Comparison of ENCODE assay signal across 22 cellular contexts in genomic region chr1:53943090-53943489, GRCh38. TPM values are rescaled to one million over a fixed set of nuclear protein-coding genes. Genes with fewer than 3 reads are reported as not detected.
DNase-seq lines count a peak whose midpoint lies in the region; ATAC-seq, FAIRE-seq and TF ChIP-seq lines count a peak whose summit lies in the region.
"Had no signal": no experiment of that assay in that cellular context is flagged by ENCODE, and none has a peak within 500 bp of the region (broad histone marks: within the 10 kb centered on the region; RNA-seq: fewer than 3 reads in every experiment).

No MANE protein-coding gene starts in this region.

- no TSS peak for BruUV-seq in PC-3 (replicated peaks; lab: Mats Ljungman, UMichigan)
- no TSS peak for BruUV-seq in GM12878 (replicated peaks; lab: Mats Ljungman, UMichigan)

- H3K36me3 ChIP-seq in PC-3 (ENCODE audit: low read depth, low read length): no peaks in the 10 kb centered on the region
- no peaks in the 10 kb centered on the region for H3K36me3 ChIP-seq in GM12878 (ENCODE audit: control insufficient read depth in 2 of 2, insufficient read depth in 2 of 2, low read length in 1 of 2)

- DNase-seq in activated CD8-positive, alpha-beta memory T cell treated with anti-CD3 and anti-CD28 coated beads, Interleukin-2, amount 10 ng/mL, durations not matched to agents 7 days and 5 days: no peak
- no peak for DNase-seq in activated CD8-positive, alpha-beta memory T cell treated with anti-CD3 and anti-CD28 coated beads, Interleukin-2, amount 50 U/mL, for 48 hours
- DNase-seq in PC-3 (no peak), GM12878 (ENCODE audit: low read depth, low spot score) (no peak), neural crest cell (ENCODE audit: low read depth, low spot score) (no peak), chondrocyte (ENCODE audit: low spot score) (no peak), endothelial cell (ENCODE audit: low spot score) (no peak)
- DNase-seq: dorsolateral prefrontal cortex; HCEC 1CT; SHP77; stimulated activated CD4-positive, alpha-beta T cell treated with anti-CD3 and anti-CD28 coated beads, Interleukin-4, amount 100 ng/mL, for 24 hours had no signal

- peak overlapping the region; percentile 63 for H3K27ac ChIP-seq in PC-3 (ENCODE audit: low read length)
- H3K27ac ChIP-seq in GM12878 (ENCODE audit: control insufficient read depth, insufficient read depth): no peak overlapping the region
- H3K27ac ChIP-seq: A549; BLaER1 treated with 17β-estradiol and CSF1 and Interleukin-3, amounts not matched to agents 10 nM and 100 nM; dorsolateral prefrontal cortex; vagina had no signal

- H3K4me3 ChIP-seq in PC-3 (ENCODE audit: low read length) (0 out of 2 replicates have a peak overlapping the region, but pooled peaks have one; percentile 17), GM12878 (no peak overlapping the region)
- H3K4me3 ChIP-seq: A549, dorsolateral prefrontal cortex, smooth muscle cell, vagina had no signal

- H3K27me3 ChIP-seq in PC-3 (ENCODE audit: low read length) (no peaks in the 10 kb centered on the region), GM12878 (replicated peaks in 1 of 2; ENCODE audit: control insufficient read depth in 2 of 2, insufficient read depth in 2 of 2, low read length in 1 of 2) (no peaks in the 10 kb centered on the region)
- H3K27me3 ChIP-seq: BLaER1 treated with 17β-estradiol and CSF1 and Interleukin-3, amounts not matched to agents 10 nM and 100 nM; dorsolateral prefrontal cortex; neutrophil; vagina had no signal

- POLR2A ChIA-PET in PC-3 (lab: Charles Lee; ENCODE audit: unreplicated experiment) (no interaction called here), GM12878 (lab: Charles Lee) (interaction anchor here (1.2 to 3.8 kb wide), 4 partner anchors 9 to 110 kb away, joined by 4 to 32 read pairs (median 10); partner anchors contain the start of genes TCEANC2 and TMEM59)

- H3K4me2 ChIP-seq in PC-3 (ENCODE audit: low read length) (peak overlapping the region; percentile 45), GM12878 (ENCODE audit: control insufficient read depth, insufficient read depth) (peak overlapping the region; percentile 34)
- H3K4me2 ChIP-seq: A549, smooth muscle cell had no signal

- in situ Hi-C loops in GM12878 (cut with MboI): loop anchor here (5.0 kb wide), 1 partner anchor 51 kb away; the partner anchor contains the start of gene DIO1

- no peak for TF ChIP-seq RAD21 in GM12878 (IDR thresholded peaks at IDR 0.05; ENCODE audit: insufficient read depth, low read depth, low read length)

- peak overlapping the region; percentile 96 for H3K27ac Mint-ChIP-seq in activated CD8-positive, alpha-beta memory T cell treated with anti-CD3 and anti-CD28 coated beads, Interleukin-2, amount 10 ng/mL, durations not matched to agents 7 days and 5 days
- H3K27ac Mint-ChIP-seq in neural crest cell (ENCODE audit: unreplicated experiment) (no peak overlapping the region), chondrocyte (ENCODE audit: unreplicated experiment) (no peak overlapping the region), endothelial cell (ENCODE audit: unreplicated experiment) (no peak overlapping the region)

- 89% methylated on average over 6 of the region's 6 CpGs for WGBS in GM12878 (ENCODE audit: insufficient coverage, insufficient replicate concordance, low lambda C conversion rate, missing lambda C conversion rate)

- no peak for FAIRE-seq in GM12878 (lab: Jason Lieb, UNC)
- FAIRE-seq: A549 had no signal

- RAD21 ChIA-PET in GM12878 (lab: Charles Lee; ENCODE audit: unreplicated experiment): interaction anchor here (9.4 kb wide), 1 partner anchor 82 kb away, joined by 73 read pairs; no protein-coding TSS in a partner anchor

- no peak for ATAC-seq in activated CD8-positive, alpha-beta memory T cell treated with anti-CD3 and anti-CD28 coated beads, Interleukin-2, amount 10 ng/mL, durations not matched to agents 7 days and 5 days
- ATAC-seq in PC-3: no peak
- no peak for ATAC-seq in GM12878
- no peak for ATAC-seq in HG02798 (IDR thresholded peaks at IDR 0.05; ENCODE audit: poor library complexity, unreplicated experiment)
- ATAC-seq: A549 had no signal

- CTCF ChIA-PET in activated CD8-positive, alpha-beta memory T cell treated with anti-CD3 and anti-CD28 coated beads, Interleukin-2, amount 10 ng/mL, durations not matched to agents 7 days and 5 days (lab: Charles Lee): interaction anchor here (1.4 to 5.4 kb wide), 4 partner anchors 13 to 83 kb away, joined by 4 to 29 read pairs (median 13); no protein-coding TSS in a partner anchor
- CTCF ChIA-PET in PC-3 (lab: Charles Lee) (no interaction called here), GM12878 (lab: Yijun Ruan, JAX) (interaction anchor here (3.4 to 4.0 kb wide), 2 partner anchors 16 to 83 kb away, joined by 18 to 23 read pairs; no protein-coding TSS in a partner anchor)

- no peak for TF ChIP-seq POLR2A in GM12878 (IDR thresholded peaks at IDR 0.05; ENCODE audit: low read depth, low read length)

- TF ChIP-seq CTCF in PC-3 (conservative IDR thresholded peaks at IDR 0.05; ENCODE audit: low read depth, low read length) (no peak), GM12878 (IDR thresholded peaks at IDR 0.05 in 2 of 3, conservative IDR thresholded peaks at IDR 0.05 in 1 of 3; ENCODE audit: control insufficient read depth in 2 of 3, extremely low read depth in 1 of 3, insufficient read depth in 1 of 3, low read depth in 3 of 3, low read length in 3 of 3) (no peak), neural crest cell (conservative IDR thresholded peaks at IDR 0.05) (no peak), chondrocyte (IDR thresholded peaks at IDR 0.05) (no peak), endothelial cell (IDR thresholded peaks at IDR 0.05; ENCODE audit: unreplicated experiment) (no peak)

- peaks cover 67% of the 10 kb centered on the region for H3K4me1 ChIP-seq in PC-3 (ENCODE audit: insufficient read depth, low read length)
- H3K4me1 ChIP-seq in GM12878 (ENCODE audit: control insufficient read depth, insufficient read depth, low read length): peaks cover 3% of the 10 kb centered on the region; the same call in 1 of the 2 replicates

- H4K20me1 ChIP-seq in PC-3 (ENCODE audit: low read length): no peaks in the 10 kb centered on the region
- H4K20me1 ChIP-seq in GM12878 (ENCODE audit: control insufficient read depth, insufficient read depth): no peaks in the 10 kb centered on the region

- H3K9me3 Mint-ChIP-seq in activated CD8-positive, alpha-beta memory T cell treated with anti-CD3 and anti-CD28 coated beads, Interleukin-2, amount 10 ng/mL, durations not matched to agents 7 days and 5 days (ENCODE audit: low read depth): no peaks in the 10 kb centered on the region
- H3K9me3 Mint-ChIP-seq in neural crest cell (no peaks in the 10 kb centered on the region), chondrocyte (ENCODE audit: low read depth) (no peaks in the 10 kb centered on the region), endothelial cell (ENCODE audit: unreplicated experiment) (no peaks in the 10 kb centered on the region)
- H3K9me3 Mint-ChIP-seq: mesothelial cell of epicardium had no signal

- TF ChIP-seq EP300 in GM12878 (IDR thresholded peaks at IDR 0.05; ENCODE audit: borderline replicate concordance in 1 of 2, control insufficient read depth in 1 of 2, low read depth in 2 of 2, low read length in 2 of 2): no peak

- H3K4me3 Mint-ChIP-seq in activated CD8-positive, alpha-beta memory T cell treated with anti-CD3 and anti-CD28 coated beads, Interleukin-2, amount 10 ng/mL, durations not matched to agents 7 days and 5 days: peak overlapping the region; percentile 99
- peak overlapping the region; percentile 84 for H3K4me3 Mint-ChIP-seq in neural crest cell
- H3K4me3 Mint-ChIP-seq in chondrocyte (ENCODE audit: unreplicated experiment): no peak overlapping the region
- H3K4me3 Mint-ChIP-seq in endothelial cell (ENCODE audit: unreplicated experiment): no peak overlapping the region

- peaks cover 12% of the 10 kb centered on the region for H3F3A ChIP-seq in PC-3 (ENCODE audit: low read length, unreplicated experiment)

- H3K79me2 ChIP-seq in PC-3 (ENCODE audit: low read length): peaks cover 51% of the 10 kb centered on the region
- peaks cover 45% of the 10 kb centered on the region for H3K79me2 ChIP-seq in GM12878 (ENCODE audit: control insufficient read depth, insufficient read depth, low read length)

- intact Hi-C loops in PC-3 (cut with micrococcal nuclease) (no loop called here), GM12878 (cut with micrococcal nuclease; ENCODE audit: unreplicated experiment) (no loop called here)

- peaks cover 55% of the 10 kb centered on the region for H3K4me1 Mint-ChIP-seq in activated CD8-positive, alpha-beta memory T cell treated with anti-CD3 and anti-CD28 coated beads, Interleukin-2, amount 10 ng/mL, durations not matched to agents 7 days and 5 days
- H3K4me1 Mint-ChIP-seq in neural crest cell (peaks cover 39% of the 10 kb centered on the region), chondrocyte (ENCODE audit: low read depth) (peaks cover 44% of the 10 kb centered on the region), endothelial cell (ENCODE audit: unreplicated experiment) (peaks cover 24% of the 10 kb centered on the region)

- H3K36me3 Mint-ChIP-seq in activated CD8-positive, alpha-beta memory T cell treated with anti-CD3 and anti-CD28 coated beads, Interleukin-2, amount 10 ng/mL, durations not matched to agents 7 days and 5 days: peaks cover 38% of the 10 kb centered on the region
- peaks cover 4% of the 10 kb centered on the region for H3K36me3 Mint-ChIP-seq in neural crest cell (ENCODE audit: low read depth)
- no peaks in the 10 kb centered on the region for H3K36me3 Mint-ChIP-seq in chondrocyte (ENCODE audit: low read depth)
- peaks cover 10% of the 10 kb centered on the region for H3K36me3 Mint-ChIP-seq in endothelial cell (ENCODE audit: low read depth, unreplicated experiment)

- SMC1A ChIA-PET in GM12878 (lab: Charles Lee; ENCODE audit: uncharacterized antibody, unreplicated experiment): interaction anchor here (0.9 to 1.5 kb wide), 4 partner anchors 13 to 56 kb away, joined by 3 to 6 read pairs (median 4); no protein-coding TSS in a partner anchor

- H3K9me3 ChIP-seq in PC-3 (ENCODE audit: low read length): no peaks in the 10 kb centered on the region
- H3K9me3 ChIP-seq in GM12878 (replicated peaks; ENCODE audit: control insufficient read depth, insufficient read depth, low read length): no peaks in the 10 kb centered on the region; the same call in 2 of the 3 replicates
- H3K9me3 ChIP-seq: A549; BLaER1 treated with 17β-estradiol and CSF1 and Interleukin-3, amounts not matched to agents 10 nM and 100 nM; neutrophil; vagina had no signal

- no peaks in the 10 kb centered on the region for H3K27me3 Mint-ChIP-seq in activated CD8-positive, alpha-beta memory T cell treated with anti-CD3 and anti-CD28 coated beads, Interleukin-2, amount 10 ng/mL, durations not matched to agents 7 days and 5 days
- H3K27me3 Mint-ChIP-seq in neural crest cell (ENCODE audit: low read depth) (no peaks in the 10 kb centered on the region), chondrocyte (ENCODE audit: low read depth) (no peaks in the 10 kb centered on the region), endothelial cell (ENCODE audit: unreplicated experiment) (peaks cover 8% of the 10 kb centered on the region)

- H3K9ac ChIP-seq in PC-3 (ENCODE audit: low read length) (no peak overlapping the region), GM12878 (ENCODE audit: control insufficient read depth, insufficient read depth, low read length) (no peak overlapping the region)

- no peaks in the 10 kb centered on the region for H3K9me2 ChIP-seq in PC-3 (replicated peaks; ENCODE audit: low read length)

- H2AFZ ChIP-seq in PC-3 (ENCODE audit: low read length): no peak overlapping the region
- H2AFZ ChIP-seq in GM12878 (ENCODE audit: control insufficient read depth, low read depth, low read length): no peak overlapping the region

RNA-seq across cellular contexts. Expression of gene IFT25, which starts 2.4 kb away (rescaled TPM):
- total RNA-seq in activated CD8-positive, alpha-beta memory T cell treated with anti-CD3 and anti-CD28 coated beads, Interleukin-2, amount 10 ng/mL, durations not matched to agents 7 days and 5 days: 10 to 100 TPM; 69.3 to 82.6 TPM
- total RNA-seq in PC-3 (2014; rRNA removed) (49.7 and 66.7 TPM in 2 replicates), GM12878 (2014; rRNA removed) (66.7 and 75.5 TPM in 2 replicates), GM12878 (2014; rRNA removed; fragmentation: Illumina TruSeq; extraction: Trizol) (135 TPM in 2 replicates), GM12878 (2021) (52.2 and 55.7 TPM in 2 replicates), neural crest cell (41.0 and 41.1 TPM in 2 replicates), chondrocyte (20.4 to 33.7 TPM (median 20.6 TPM) in 3 replicates), endothelial cell (ENCODE audit: unreplicated experiment) (27.7 TPM)
- total RNA-seq in GM12878 (2013; cell fraction: nucleolus; rRNA removed): 106 and 127 TPM in 2 replicates
- 60.8 TPM for polyA plus RNA-seq in GM12878 (2011; ENCODE audit: low read depth)
- polyA plus RNA-seq in GM12878 (2011; rRNA removed) (86.9 and 161 TPM in 2 replicates), GM12878 (2014; fragmentation: Illumina TruSeq; extraction: Trizol) (127 and 172 TPM in 2 replicates), GM12878 (2014; fragmentation: Nextera tagmentation; extraction: Ambion mirVana) (100 to 1,000 TPM; 202 to 242 TPM), GM12878 (2014; rRNA removed) (82.6 and 99.2 TPM in 2 replicates), GM12878 (2016; fragmentation: Nextera tagmentation; extraction: Ambion mirVana) (100 to 1,000 TPM; 170 to 202 TPM)
- polyA plus RNA-seq in GM12878 (2011; cell fraction: cytosol; rRNA removed): 21.1 and 22.0 TPM in 2 replicates
- polyA plus RNA-seq in GM12878 (2011; cell fraction: nucleus; rRNA removed): 28.7 and 31.5 TPM in 2 replicates
- polyA plus RNA-seq in GM12878 (2012): 57.6 and 67.2 TPM in 2 replicates
- 14.7 and 18.5 TPM in 2 replicates for polyA minus RNA-seq in GM12878 (2011; rRNA and poly(A)+ RNA removed)
- 8.2 and 9.7 TPM in 2 replicates for polyA minus RNA-seq in GM12878 (2011; cell fraction: cytosol; rRNA and poly(A)+ RNA removed)
- polyA minus RNA-seq in GM12878 (2011; cell fraction: nucleus; rRNA and poly(A)+ RNA removed): 25.1 and 30.4 TPM in 2 replicates

RNA-seq across cellular contexts. Expression of gene LRRC42, which starts 3.1 kb away (rescaled TPM):
- total RNA-seq in activated CD8-positive, alpha-beta memory T cell treated with anti-CD3 and anti-CD28 coated beads, Interleukin-2, amount 10 ng/mL, durations not matched to agents 7 days and 5 days: 10 to 100 TPM; 20.5 to 22.3 TPM
- 23.9 and 27.3 TPM in 2 replicates for total RNA-seq in PC-3 (2014; rRNA removed)
- total RNA-seq in GM12878 (2013; cell fraction: nucleolus; rRNA removed): 10.5 and 12.8 TPM in 2 replicates
- total RNA-seq in GM12878 (2014; rRNA removed): 15.2 and 17.2 TPM in 2 replicates
- total RNA-seq in GM12878 (2014; rRNA removed; fragmentation: Illumina TruSeq; extraction: Trizol): 20.3 and 21.0 TPM in 2 replicates
- total RNA-seq in GM12878 (2021): 22.1 and 22.4 TPM in 2 replicates
- 19.3 TPM for polyA plus RNA-seq in GM12878 (2011; ENCODE audit: low read depth)
- polyA plus RNA-seq in GM12878 (2011; rRNA removed): 34.4 and 35.9 TPM in 2 replicates
- 24.7 and 27.5 TPM in 2 replicates for polyA plus RNA-seq in GM12878 (2011; cell fraction: cytosol; rRNA removed)
- polyA plus RNA-seq in GM12878 (2011; cell fraction: nucleus; rRNA removed): 19.8 and 20.4 TPM in 2 replicates
- polyA plus RNA-seq in GM12878 (2012): 17.7 and 24.4 TPM in 2 replicates
- polyA plus RNA-seq in GM12878 (2014; fragmentation: Illumina TruSeq; extraction: Trizol): 18.1 and 25.8 TPM in 2 replicates
- polyA plus RNA-seq in GM12878 (2014; fragmentation: Nextera tagmentation; extraction: Ambion mirVana): 10 to 100 TPM; 11.0 to 18.4 TPM
- 24.9 and 25.6 TPM in 2 replicates for polyA plus RNA-seq in GM12878 (2014; rRNA removed)
- polyA plus RNA-seq in GM12878 (2016; fragmentation: Nextera tagmentation; extraction: Ambion mirVana): 10 to 100 TPM; 23.9 to 25.3 TPM
- polyA minus RNA-seq in GM12878 (2011; rRNA and poly(A)+ RNA removed): 21.6 and 25.0 TPM in 2 replicates
- polyA minus RNA-seq in GM12878 (2011; cell fraction: cytosol; rRNA and poly(A)+ RNA removed): 10.4 and 13.6 TPM in 2 replicates
- 5.4 and 8.3 TPM in 2 replicates for polyA minus RNA-seq in GM12878 (2011; cell fraction: nucleus; rRNA and poly(A)+ RNA removed)
- 45.4 and 45.8 TPM in 2 replicates for total RNA-seq in neural crest cell
- total RNA-seq in chondrocyte: 32.0 to 42.2 TPM (median 37.6 TPM) in 3 replicates
- 43.6 TPM for total RNA-seq in endothelial cell (ENCODE audit: unreplicated experiment)

RNA-seq across cellular contexts. Expression of gene DIO1, which starts 49.1 kb away (rescaled TPM):
- not detected for total RNA-seq in activated CD8-positive, alpha-beta memory T cell treated with anti-CD3 and anti-CD28 coated beads, Interleukin-2, amount 10 ng/mL, durations not matched to agents 7 days and 5 days
- total RNA-seq in PC-3 (2014; rRNA removed) (not detected in 2 replicates), GM12878 (2014; rRNA removed) (not detected in 2 replicates), GM12878 (2014; rRNA removed; fragmentation: Illumina TruSeq; extraction: Trizol) (not detected in 2 replicates), GM12878 (2021) (not detected in 2 replicates), neural crest cell (not detected in 2 replicates), chondrocyte (not detected in 3 replicates), endothelial cell (ENCODE audit: unreplicated experiment) (not detected)
- not detected in 2 replicates for total RNA-seq in GM12878 (2013; cell fraction: nucleolus; rRNA removed)
- 0.21 TPM for polyA plus RNA-seq in GM12878 (2011; ENCODE audit: low read depth)
- polyA plus RNA-seq in GM12878 (2011; rRNA removed) (0.04 TPM in 1 of 2 replicates, not detected in the other), GM12878 (2014; fragmentation: Illumina TruSeq; extraction: Trizol) (0.12 TPM in 1 of 2 replicates, not detected in the other), GM12878 (2014; fragmentation: Nextera tagmentation; extraction: Ambion mirVana) (under 1 TPM in 1 of 2 experiments, not detected in 1; 0.13 TPM), GM12878 (2014; rRNA removed) (0.26 TPM in 1 of 2 replicates, not detected in the other), GM12878 (2016; fragmentation: Nextera tagmentation; extraction: Ambion mirVana) (under 1 TPM in 1 of 2 experiments, not detected in 1; 0.11 TPM)
- 0.04 TPM in 1 of 2 replicates, not detected in the other for polyA plus RNA-seq in GM12878 (2011; cell fraction: cytosol; rRNA removed)
- polyA plus RNA-seq in GM12878 (2011; cell fraction: nucleus; rRNA removed): 0.23 TPM in 1 of 2 replicates, not detected in the other
- 0.17 and 0.37 TPM in 2 replicates for polyA plus RNA-seq in GM12878 (2012)
- not detected in 2 replicates for polyA minus RNA-seq in GM12878 (2011; rRNA and poly(A)+ RNA removed)
- polyA minus RNA-seq in GM12878 (2011; cell fraction: cytosol; rRNA and poly(A)+ RNA removed): not detected in 2 replicates
- polyA minus RNA-seq in GM12878 (2011; cell fraction: nucleus; rRNA and poly(A)+ RNA removed): not detected in 2 replicates
- total RNA-seq: bronchial epithelial cell; M059J; mesothelial cell of epicardium; OCI-LY7; smooth muscle cell; T-helper 2 cell treated with Interferon-gamma antibody and Interleukin-4, amounts not matched to agents 100 ng/mL and 5 ng/mL, for 36 hours; vagina had no signal

RNA-seq across cellular contexts. Expression of gene YIPF1, which starts 53.5 kb away (rescaled TPM):
- 10 to 100 TPM; 17.2 to 18.0 TPM for total RNA-seq in activated CD8-positive, alpha-beta memory T cell treated with anti-CD3 and anti-CD28 coated beads, Interleukin-2, amount 10 ng/mL, durations not matched to agents 7 days and 5 days
- total RNA-seq in PC-3 (2014; rRNA removed) (21.1 and 22.7 TPM in 2 replicates), GM12878 (2014; rRNA removed) (20.4 and 24.6 TPM in 2 replicates), GM12878 (2014; rRNA removed; fragmentation: Illumina TruSeq; extraction: Trizol) (17.1 and 20.6 TPM in 2 replicates), GM12878 (2021) (13.5 and 14.5 TPM in 2 replicates), neural crest cell (22.2 and 25.7 TPM in 2 replicates), chondrocyte (17.2 to 18.4 TPM (median 18.1 TPM) in 3 replicates), endothelial cell (ENCODE audit: unreplicated experiment) (26.3 TPM)
- total RNA-seq in GM12878 (2013; cell fraction: nucleolus; rRNA removed): 13.8 and 15.5 TPM in 2 replicates
- polyA plus RNA-seq in GM12878 (2011; ENCODE audit: low read depth): 17.5 TPM
- polyA plus RNA-seq in GM12878 (2011; rRNA removed) (36.0 and 36.3 TPM in 2 replicates), GM12878 (2014; fragmentation: Illumina TruSeq; extraction: Trizol) (23.4 and 30.2 TPM in 2 replicates), GM12878 (2014; fragmentation: Nextera tagmentation; extraction: Ambion mirVana) (10 to 100 TPM; 13.0 to 15.7 TPM), GM12878 (2014; rRNA removed) (16.6 and 17.7 TPM in 2 replicates), GM12878 (2016; fragmentation: Nextera tagmentation; extraction: Ambion mirVana) (10 to 100 TPM; 20.2 to 24.2 TPM)
- 30.2 and 33.3 TPM in 2 replicates for polyA plus RNA-seq in GM12878 (2011; cell fraction: cytosol; rRNA removed)
- 17.6 and 21.2 TPM in 2 replicates for polyA plus RNA-seq in GM12878 (2011; cell fraction: nucleus; rRNA removed)
- polyA plus RNA-seq in GM12878 (2012): 12.5 and 12.8 TPM in 2 replicates
- polyA minus RNA-seq in GM12878 (2011; rRNA and poly(A)+ RNA removed): 24.9 and 28.0 TPM in 2 replicates
- polyA minus RNA-seq in GM12878 (2011; cell fraction: cytosol; rRNA and poly(A)+ RNA removed): 5.9 and 10.4 TPM in 2 replicates
- 7.3 and 7.4 TPM in 2 replicates for polyA minus RNA-seq in GM12878 (2011; cell fraction: nucleus; rRNA and poly(A)+ RNA removed)

Comparison
In these comparisons a context has a peak if more than half of its experiments do, and no peak if none do; other contexts are left out.
1. H3K4me3 Mint-ChIP-seq: peak in activated CD8-positive, alpha-beta memory T cell treated with anti-CD3 and anti-CD28 coated beads, Interleukin-2, amount 10 ng/mL, durations not matched to agents 7 days and 5 days (single experiment) and neural crest cell (single experiment); none in chondrocyte (single experiment) and endothelial cell (single experiment).